Comparison of ENCODE assay signal across 12 cellular contexts in genomic region chr4:120769227-120769626, GRCh38.
DNase-seq lines count a peak whose midpoint lies in the region; ATAC-seq and TF ChIP-seq lines count a peak whose summit lies in the region.
"Had no signal": no experiment of that assay in that cellular context is flagged by ENCODE, and none has a peak within 500 bp of the region (broad histone marks: within the 10 kb centered on the region; RNA-seq: fewer than 3 reads in every experiment).

No MANE protein-coding gene starts in this region.

- H3K4me1 ChIP-seq in SJSA1 (replicated peaks), result peaks cover 6% of the 10 kb centered on the region
- no peaks in the 10 kb centered on the region for H3K4me1 ChIP-seq in foreskin keratinocyte
- H3K4me1 ChIP-seq: adrenal gland, Caco-2 had no signal

- no peak for TF ChIP-seq CTCF in foreskin keratinocyte (conservative IDR thresholded peaks at IDR 0.05)

- no peaks in the 10 kb centered on the region for H3K27me3 ChIP-seq in SJSA1 (replicated peaks)
- H3K27me3 ChIP-seq in foreskin keratinocyte, result no peaks in the 10 kb centered on the region
- H3K27me3 ChIP-seq: adrenal gland had no signal

- H3K36me3 ChIP-seq in SJSA1, result no peaks in the 10 kb centered on the region
- H3K36me3 ChIP-seq: adrenal gland had no signal

- peak overlapping the region; percentile 21; the same call in 1 of the 2 replicates for H3K27ac ChIP-seq in SJSA1
- H3K27ac ChIP-seq in foreskin keratinocyte, result no peak overlapping the region
- H3K27ac ChIP-seq: adrenal gland had no signal

- H3K4me3 ChIP-seq in SJSA1 (no peak overlapping the region), skeletal muscle cell (ENCODE audit: low read depth, low read length) (no peak overlapping the region)
- H3K4me3 ChIP-seq: adrenal gland had no signal

- ATAC-seq in foreskin keratinocyte (no peak), HG03565 (IDR thresholded peaks at IDR 0.05; ENCODE audit: unreplicated experiment) (no peak), HG02970 (IDR thresholded peaks at IDR 0.05; ENCODE audit: low FRiP score, unreplicated experiment) (no peak)
- ATAC-seq: activated CD8-positive, alpha-beta memory T cell treated with anti-CD3 and anti-CD28 coated beads, Interleukin-2, amount 10 ng/mL, durations not matched to agents 7 days and 5 days had no signal

- DNase-seq in GM04504 (ENCODE audit: low read depth), result peak; percentile 31
- DNase-seq in SJSA1 (ENCODE audit: low read depth in 1 of 2, low spot score in 2 of 2), result peak in 1 of 2 experiments; percentile 46
- DNase-seq in foreskin keratinocyte, result peak; percentile 10 to 36
- DNase-seq in skeletal muscle cell (ENCODE audit: low read depth), result peak; percentile 51
- no peak for DNase-seq in stimulated activated CD4-positive, alpha-beta T cell treated with anti-CD3 and anti-CD28 coated beads, Interleukin-15, amount 100 ng/mL, for 24 hours
- DNase-seq: activated CD8-positive, alpha-beta memory T cell treated with anti-CD3 and anti-CD28 coated beads, Interleukin-2, amount 10 ng/mL, durations not matched to agents 7 days and 5 days; adrenal gland; Caco-2; kidney; nucleus accumbens had no signal

- no peaks in the 10 kb centered on the region for H3K9me3 ChIP-seq in SJSA1 (replicated peaks)
- H3K9me3 ChIP-seq: adrenal gland, Caco-2 had no signal
